9 cellular contexts compared by ENCODE assay signal in the genomic region with DNA sequence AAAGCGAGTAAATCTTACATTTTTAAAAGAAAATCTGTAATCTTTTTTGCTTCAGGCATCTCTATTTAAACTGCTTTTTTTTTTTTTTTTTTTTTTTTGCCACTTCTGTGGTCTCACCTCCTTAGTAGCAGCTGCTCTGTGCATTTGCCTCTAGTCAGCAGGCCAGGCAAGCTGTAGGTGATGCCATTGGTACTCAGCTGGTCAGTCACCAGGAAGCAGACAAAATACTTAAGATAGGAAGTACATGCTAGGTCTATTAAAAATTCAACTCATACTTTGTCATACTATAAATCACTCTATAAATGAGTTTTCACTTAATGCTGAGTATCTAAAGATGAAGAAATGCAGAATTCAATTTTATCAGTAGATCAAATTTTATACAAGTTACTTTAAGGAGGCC.
"Had no signal": no experiment of that assay in that cellular context is flagged by ENCODE, and none has a peak within 500 bp of the region (broad histone marks: within the 10 kb centered on the region; RNA-seq: fewer than 3 reads in every experiment).

No MANE protein-coding gene starts in this region.

- H3K36me3 ChIP-seq: HAP-1 had no signal

- H3K4me3 ChIP-seq: GM23248, GM23338, HAP-1 had no signal

- DNase-seq: GM23248, GOT3, H7, H9, HCEC 1CT, HFFc6 had no signal

- ATAC-seq: GM23338, HCT116 had no signal

- H3K27ac ChIP-seq: GM23248 had no signal

- H2AFZ ChIP-seq: GM23248, GM23338 had no signal

- H3K9me3 ChIP-seq: HAP-1 had no signal

- H3K9ac ChIP-seq: GM23248 had no signal

- H3K4me1 ChIP-seq: HAP-1 had no signal

- H3K4me2 ChIP-seq: GM23338 had no signal
